In genomic region chr20:3430376-3431069, GRCh38 we compare ENCODE assay signal across 8 cellular contexts. TPM values are rescaled to one million over a fixed set of nuclear protein-coding genes. Genes with fewer than 3 reads are reported as not detected.
DNase-seq lines count a peak whose midpoint lies in the region; ATAC-seq lines count a peak whose summit lies in the region.

No MANE protein-coding gene starts in this region.

- no peak overlapping the region for H2BK120ac ChIP-seq in mesenchymal stem cell (ENCODE audit: low read depth, low read length)

- H3K18ac ChIP-seq in mesenchymal stem cell (ENCODE audit: low read depth in 1 of 2, low read length in 2 of 2), result no peak overlapping the region

- H3K27me3 ChIP-seq in mesenchymal stem cell (ENCODE audit: control insufficient read depth in 1 of 2, insufficient read depth in 1 of 2, low read length in 2 of 2), result peaks cover 4% of the 10 kb centered on the region in 2 experiments

- peak overlapping the region; percentile 48 for H4K91ac ChIP-seq in mesenchymal stem cell (ENCODE audit: low read length)

- H2BK15ac ChIP-seq in mesenchymal stem cell (ENCODE audit: low read depth, poor library complexity, severe bottlenecking), result no peak overlapping the region

- no peak overlapping the region for H3K9ac ChIP-seq in mesenchymal stem cell (ENCODE audit: low read length)

- no peak overlapping the region for H2BK12ac ChIP-seq in mesenchymal stem cell (ENCODE audit: low read length in 2 of 2)

- no peaks in the 10 kb centered on the region for H3K79me1 ChIP-seq in mesenchymal stem cell (replicated peaks; ENCODE audit: low read length, poor library complexity, severe bottlenecking)

- no peak overlapping the region for H3K27ac ChIP-seq in mesenchymal stem cell (ENCODE audit: low read length, poor library complexity, severe bottlenecking)

- H3K4me2 ChIP-seq in mesenchymal stem cell (ENCODE audit: low read length, poor library complexity, severe bottlenecking), result no peak overlapping the region

- H3K23ac ChIP-seq in mesenchymal stem cell (ENCODE audit: low read length in 2 of 2), result no peak overlapping the region

- WGBS in mesenchymal stem cell, result 90% methylated on average over 14 of the region's 14 CpGs

- no peak overlapping the region for H2AK5ac ChIP-seq in mesenchymal stem cell (ENCODE audit: low read length, severe bottlenecking)

- no peak overlapping the region for H3K14ac ChIP-seq in mesenchymal stem cell (ENCODE audit: low read length in 2 of 2)

- DNase-seq in NCI-H524 treated with DMSO at 0.1 percent for 48 hours (lab: John Stamatoyannopoulos, UW) (peak; percentile 18), mesenchymal stem cell (no peak), NCI-H1417 (lab: John Stamatoyannopoulos, UW) (no peak), GM03348 (ENCODE audit: low spot score) (no peak)
- DNase-seq in stimulated activated CD4-positive, alpha-beta T cell treated with anti-CD3 and anti-CD28 coated beads, Interleukin-12 subunit alpha, Interleukin-12 subunit beta, amount 100 ng/mL, for 4 hours, result no peak
- DNase-seq in stimulated activated naive CD8-positive, alpha-beta T cell treated with anti-CD3 and anti-CD28 coated beads, Interleukin-15, Interleukin-2, amounts not matched to agents 100 U/mL and 50 U/mL, for 24 hours, result no peak

- H3K9me3 ChIP-seq in mesenchymal stem cell (ENCODE audit: control insufficient read depth, low read length), result no peaks in the 10 kb centered on the region

- no peak overlapping the region for H3K4ac ChIP-seq in mesenchymal stem cell (ENCODE audit: low read depth in 1 of 2, low read length in 2 of 2)

- no peak overlapping the region for H3K4me3 ChIP-seq in mesenchymal stem cell (ENCODE audit: insufficient read depth in 1 of 2, low read depth in 1 of 2, low read length in 2 of 2)

- H2AFZ ChIP-seq in mesenchymal stem cell (ENCODE audit: low read depth, low read length), result no peak overlapping the region

- no peak overlapping the region for H4K8ac ChIP-seq in mesenchymal stem cell (ENCODE audit: low read length)

- no peak overlapping the region for H2BK5ac ChIP-seq in mesenchymal stem cell (ENCODE audit: low read depth, low read length, poor library complexity, severe bottlenecking)

- peak; percentile 93 for ATAC-seq in GM18909 (IDR thresholded peaks at IDR 0.05; ENCODE audit: poor library complexity, unreplicated experiment)
- ATAC-seq in HG02763 (IDR thresholded peaks at IDR 0.05; ENCODE audit: unreplicated experiment), result peak; percentile 77
- no peak for ATAC-seq in stimulated activated naive CD8-positive, alpha-beta T cell treated with anti-CD3 and anti-CD28 coated beads, Interleukin-15, Interleukin-2, amounts not matched to agents 100 U/mL and 50 U/mL, for 24 hours

- no peaks in the 10 kb centered on the region for H3K36me3 ChIP-seq in mesenchymal stem cell (ENCODE audit: control insufficient read depth in 1 of 2, insufficient read depth in 2 of 2, low read depth in 1 of 2, low read length in 2 of 2)

- peaks cover 3% of the 10 kb centered on the region for H3K4me1 ChIP-seq in mesenchymal stem cell (ENCODE audit: control insufficient read depth, insufficient read depth, low read depth, low read length)

RNA-seq across cellular contexts. Expression of gene DNAAF9, which starts 23.1 kb away (rescaled TPM):
- polyA plus RNA-seq in mesenchymal stem cell (2013, experiment 1 of 2), result 10.1 TPM
- 9.8 TPM for polyA plus RNA-seq in mesenchymal stem cell (2013, experiment 2 of 2)

RNA-seq across cellular contexts. Expression of gene ATRN, which starts 40.3 kb away (rescaled TPM):
- 21.8 TPM for polyA plus RNA-seq in mesenchymal stem cell (2013, experiment 1 of 2)
- 21.6 TPM for polyA plus RNA-seq in mesenchymal stem cell (2013, experiment 2 of 2)
